Comparison of ENCODE assay signal across 8 cellular contexts in genomic region chr3:183823963-183824362, GRCh38.
A peak's percentile ranks its signal among the peaks of the same experiment; 100 is the strongest.
DNase-seq lines count a peak whose midpoint lies in the region.

No MANE protein-coding gene starts in this region.

- H3K27ac ChIP-seq in caudate nucleus (ENCODE audit: low read depth, low read length), result peak overlapping the region; percentile 86

- DNase-seq in T-helper 1 cell, result no peak
- peak; percentile 44 for DNase-seq in NCI-H345 treated with DMSO at 0.1 percent for 48 hours (lab: John Stamatoyannopoulos, UW; ENCODE audit: unreplicated experiment)
- peak in 2 of 61 donors; percentile 25 to 72 for DNase-seq in caudate nucleus (lab: John Stamatoyannopoulos, UW)
- no peak for DNase-seq in skeletal muscle cell (ENCODE audit: low read depth)
- DNase-seq in MV-4-11 (lab: John Stamatoyannopoulos, UW), result no peak
- no peak for DNase-seq in HUDEP-2 (lab: John Stamatoyannopoulos, UW; ENCODE audit: unreplicated experiment in 76 of 76)
- no peak for DNase-seq in activated CD4-positive, alpha-beta T cell treated with anti-CD3 and anti-CD28 coated beads for 4 hours

- no peak overlapping the region for H3K27ac Mint-ChIP-seq in T-helper 1 cell treated with Interleukin-12 subunit alpha and Interleukin-12 subunit beta and Interleukin-4 antibody, amounts not matched to agents 30 μg/mL and 1 μg/mL, for 36 hours

- H3K36me3 Mint-ChIP-seq in T-helper 1 cell treated with Interleukin-12 subunit alpha and Interleukin-12 subunit beta and Interleukin-4 antibody, amounts not matched to agents 30 μg/mL and 1 μg/mL, for 36 hours (ENCODE audit: low read depth), result peaks cover 6% of the 10 kb centered on the region

- H3K4me3 ChIP-seq in skeletal muscle cell (ENCODE audit: low read depth, low read length), result peak overlapping the region; percentile 57

- peaks cover 6% of the 10 kb centered on the region for H3K4me1 Mint-ChIP-seq in T-helper 1 cell treated with Interleukin-12 subunit alpha and Interleukin-12 subunit beta and Interleukin-4 antibody, amounts not matched to agents 30 μg/mL and 1 μg/mL, for 36 hours (ENCODE audit: low read depth)

- peaks cover 16% of the 10 kb centered on the region for H3K27me3 Mint-ChIP-seq in T-helper 1 cell treated with Interleukin-12 subunit alpha and Interleukin-12 subunit beta and Interleukin-4 antibody, amounts not matched to agents 30 μg/mL and 1 μg/mL, for 36 hours (ENCODE audit: low read depth)

- no peaks in the 10 kb centered on the region for H3K9me3 Mint-ChIP-seq in T-helper 1 cell treated with Interleukin-12 subunit alpha and Interleukin-12 subunit beta and Interleukin-4 antibody, amounts not matched to agents 30 μg/mL and 1 μg/mL, for 36 hours

- peak overlapping the region; percentile 80 for H3K4me3 Mint-ChIP-seq in T-helper 1 cell treated with Interleukin-12 subunit alpha and Interleukin-12 subunit beta and Interleukin-4 antibody, amounts not matched to agents 30 μg/mL and 1 μg/mL, for 36 hours
